ENCODE assay signal across 8 cellular contexts in the genomic region with DNA sequence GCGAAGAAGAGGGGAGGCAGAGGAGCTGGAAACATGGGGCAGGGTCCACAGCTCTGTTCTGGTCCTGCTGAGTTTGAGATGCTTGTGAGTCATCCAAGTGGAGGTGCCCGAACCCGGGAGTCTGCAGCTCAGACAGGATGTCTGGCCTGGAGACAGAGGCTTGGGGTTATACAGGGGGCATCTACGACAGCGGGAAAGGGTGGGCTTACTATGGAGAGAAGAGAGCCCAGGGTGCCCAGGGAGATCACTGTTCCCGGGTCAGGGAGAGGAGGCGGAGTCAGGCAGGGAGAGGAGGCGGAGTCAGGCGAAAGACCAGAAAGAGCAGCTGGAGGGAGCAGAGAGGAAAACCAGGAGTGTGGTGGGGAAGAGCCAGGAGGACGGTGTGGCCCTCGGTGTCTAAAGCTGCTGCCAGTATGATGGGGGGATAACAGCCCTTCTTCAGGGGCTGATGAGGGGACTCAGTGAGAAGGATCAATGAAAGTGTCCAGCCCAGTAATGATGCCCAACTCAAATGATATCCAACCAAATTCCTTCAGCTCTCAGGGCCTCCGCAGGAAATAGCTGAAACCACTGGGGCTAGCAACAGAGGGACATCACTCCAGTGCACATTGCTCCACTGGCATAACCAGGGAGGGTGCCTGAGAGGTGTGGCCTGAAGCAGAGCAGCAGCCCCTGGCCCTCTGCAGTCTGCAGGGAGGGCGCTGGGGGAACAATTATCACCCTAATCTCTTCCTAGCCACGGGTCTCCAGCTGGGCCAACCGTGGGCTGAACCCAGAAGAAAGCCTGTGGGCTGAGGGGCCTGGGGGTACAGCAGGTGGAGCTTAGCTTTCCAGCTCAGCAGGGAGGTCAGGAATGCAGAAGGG. TPM values are rescaled to one million over a fixed set of nuclear protein-coding genes. Genes with fewer than 3 reads are reported as not detected.
DNase-seq lines count a peak whose midpoint lies in the region; ATAC-seq and TF ChIP-seq lines count a peak whose summit lies in the region.

No MANE protein-coding gene starts in this region.

- no peaks in the 10 kb centered on the region for H3K36me3 ChIP-seq in SK-N-MC (ENCODE audit: insufficient read depth, low read length)
- no peaks in the 10 kb centered on the region for H3K36me3 ChIP-seq in trophoblast cell (ENCODE audit: control insufficient read depth in 1 of 2, insufficient read depth in 2 of 2, low read length in 2 of 2)

- no peaks in the 10 kb centered on the region for H3K9me3 ChIP-seq in SK-N-MC (ENCODE audit: low read depth, low read length)
- H3K9me3 ChIP-seq in trophoblast cell (ENCODE audit: insufficient read depth, low read depth, low read length): no peaks in the 10 kb centered on the region

- peak overlapping the region; percentile 3 for H3K4me2 ChIP-seq in trophoblast cell (ENCODE audit: low read length)

- no peak overlapping the region for H3K23ac ChIP-seq in trophoblast cell (ENCODE audit: low read length)

- peak overlapping the region; percentile 61 for H4K91ac ChIP-seq in trophoblast cell (ENCODE audit: low read depth, low read length)

- no CpG with 5 or more reads among the region's 15 CpGs for WGBS in trophoblast cell (ENCODE audit: extremely low coverage, insufficient coverage, insufficient read length)

- H3K27me3 ChIP-seq in foreskin keratinocyte (no peaks in the 10 kb centered on the region), trophoblast cell (ENCODE audit: insufficient read depth, low read length) (no peaks in the 10 kb centered on the region)

- peak overlapping the region; percentile 47 for H2BK12ac ChIP-seq in trophoblast cell (ENCODE audit: low read length)

- H3K79me1 ChIP-seq in trophoblast cell (ENCODE audit: low read length): peaks cover 27% of the 10 kb centered on the region

- H3K9ac ChIP-seq in SK-N-MC (ENCODE audit: insufficient read length) (no peak overlapping the region), trophoblast cell (ENCODE audit: low read length) (no peak overlapping the region)

- ATAC-seq in foreskin keratinocyte: peak; percentile 52

- no peak overlapping the region for H2BK120ac ChIP-seq in trophoblast cell (ENCODE audit: insufficient read depth, low read length, poor library complexity)

- no peak overlapping the region for H4K12ac ChIP-seq in trophoblast cell (ENCODE audit: low read depth, low read length)

- H3K4ac ChIP-seq in trophoblast cell (ENCODE audit: low read depth, low read length): no peak overlapping the region

- H3K4me3 ChIP-seq in SK-N-MC: peak overlapping the region; percentile 29; the same call in 1 of the 2 replicates
- H3K4me3 ChIP-seq in trophoblast cell (ENCODE audit: low read depth, low read length): no peak overlapping the region

- H3K18ac ChIP-seq in trophoblast cell (ENCODE audit: low read length): peak overlapping the region; percentile 46

- no peak overlapping the region for H2AFZ ChIP-seq in trophoblast cell (ENCODE audit: insufficient read depth, low read length, poor library complexity)

- peak overlapping the region; percentile 71 for H2AK5ac ChIP-seq in trophoblast cell (ENCODE audit: low read length)

- H4K8ac ChIP-seq in trophoblast cell (ENCODE audit: low read depth, low read length): peak overlapping the region; percentile 1

- no peak for TF ChIP-seq CTCF in foreskin keratinocyte (conservative IDR thresholded peaks at IDR 0.05)

- peaks cover 6% of the 10 kb centered on the region for H3K79me2 ChIP-seq in trophoblast cell (ENCODE audit: control insufficient read depth, insufficient read depth, low read length, poor library complexity)

- H3K4me1 ChIP-seq in foreskin keratinocyte (peaks cover 15% of the 10 kb centered on the region), trophoblast cell (ENCODE audit: control insufficient read depth in 1 of 2, insufficient read depth in 2 of 2, low read length in 2 of 2) (peaks cover 25 to 38% of the 10 kb centered on the region in 2 experiments)

- DNase-seq in NCI-H1417 (lab: John Stamatoyannopoulos, UW) (peak; percentile 19 to 67 (median 37)), NCI-H1417 treated with DMSO at 0.1 percent for 48 hours (lab: John Stamatoyannopoulos, UW) (no peak), SK-N-MC (ENCODE audit: low read depth, low spot score) (no peak), foreskin keratinocyte (peak; percentile 35 to 54), trophoblast cell (peak in 1 of 2 donors; percentile 28), NCI-H524 treated with DMSO at 0.1 percent for 48 hours (lab: John Stamatoyannopoulos, UW) (no peak)
- DNase-seq in stimulated activated CD4-positive, alpha-beta T cell treated with anti-CD3 and anti-CD28 coated beads, Interleukin-12 subunit alpha, Interleukin-12 subunit beta, amount 100 ng/mL, for 4 hours: no peak
- no peak for DNase-seq in activated CD4-positive, CD25-positive, alpha-beta regulatory T cell (lab: John Stamatoyannopoulos, UW)

- no peak overlapping the region for H3K27ac ChIP-seq in SK-N-MC
- H3K27ac ChIP-seq in foreskin keratinocyte: no peak overlapping the region
- peak overlapping the region; percentile 52 for H3K27ac ChIP-seq in trophoblast cell (ENCODE audit: low read depth, low read length)

- H2BK5ac ChIP-seq in trophoblast cell (ENCODE audit: low read depth, low read length, poor library complexity): no peak overlapping the region

- H3K14ac ChIP-seq in trophoblast cell (ENCODE audit: low read length): no peak overlapping the region

RNA-seq across cellular contexts. Expression of gene LTBP3, which starts 2.6 kb away (rescaled TPM):
- 11.5 and 15.1 TPM in 2 replicates for total RNA-seq in foreskin keratinocyte
- 14.8 and 19.3 TPM in 2 replicates for polyA plus RNA-seq in foreskin keratinocyte
- 36.2 and 40.2 TPM in 2 replicates for polyA plus RNA-seq in trophoblast cell (2013)

RNA-seq across cellular contexts. Expression of gene ZNRD2, which starts 9.5 kb away (rescaled TPM):
- total RNA-seq in foreskin keratinocyte: 77.3 and 78.6 TPM in 2 replicates
- 119 and 123 TPM in 2 replicates for polyA plus RNA-seq in foreskin keratinocyte
- 88.8 and 89.4 TPM in 2 replicates for polyA plus RNA-seq in trophoblast cell (2013)

RNA-seq across cellular contexts. Expression of gene FAM89B, which starts 11.6 kb away (rescaled TPM):
- 21.2 and 32.0 TPM in 2 replicates for total RNA-seq in foreskin keratinocyte
- polyA plus RNA-seq in foreskin keratinocyte: 31.4 and 45.1 TPM in 2 replicates
- 71.6 and 72.3 TPM in 2 replicates for polyA plus RNA-seq in trophoblast cell (2013)

RNA-seq across cellular contexts. Expression of gene EHBP1L1, which starts 15.1 kb away (rescaled TPM):
- total RNA-seq in foreskin keratinocyte: 26.3 and 26.6 TPM in 2 replicates
- polyA plus RNA-seq in foreskin keratinocyte: 14.7 and 16.8 TPM in 2 replicates
- 12.5 and 13.2 TPM in 2 replicates for polyA plus RNA-seq in trophoblast cell (2013)

RNA-seq across cellular contexts. Expression of gene KCNK7, which starts 34.8 kb away (rescaled TPM):
- total RNA-seq in foreskin keratinocyte: 0.25 and 0.27 TPM in 2 replicates
- polyA plus RNA-seq in foreskin keratinocyte: 0.66 and 1.0 TPM in 2 replicates
- polyA plus RNA-seq in trophoblast cell (2013): 0.03 and 0.04 TPM in 2 replicates

Comparison
In these comparisons a context has a peak if more than half of its experiments do, and no peak if none do; other contexts are left out.
1. DNase-seq: peak in NCI-H1417 (3 of 3) and foreskin keratinocyte (2 of 2); none in NCI-H1417 treated with DMSO at 0.1 percent for 48 hours (single experiment), SK-N-MC (single experiment), stimulated activated CD4-positive, alpha-beta T cell treated with anti-CD3 and anti-CD28 coated beads, Interleukin-12 subunit alpha, Interleukin-12 subunit beta, amount 100 ng/mL, for 4 hours (single experiment), activated CD4-positive, CD25-positive, alpha-beta regulatory T cell (0 of 4) and NCI-H524 treated with DMSO at 0.1 percent for 48 hours (single experiment).